28 cellular contexts compared by ENCODE assay signal in the genomic region with DNA sequence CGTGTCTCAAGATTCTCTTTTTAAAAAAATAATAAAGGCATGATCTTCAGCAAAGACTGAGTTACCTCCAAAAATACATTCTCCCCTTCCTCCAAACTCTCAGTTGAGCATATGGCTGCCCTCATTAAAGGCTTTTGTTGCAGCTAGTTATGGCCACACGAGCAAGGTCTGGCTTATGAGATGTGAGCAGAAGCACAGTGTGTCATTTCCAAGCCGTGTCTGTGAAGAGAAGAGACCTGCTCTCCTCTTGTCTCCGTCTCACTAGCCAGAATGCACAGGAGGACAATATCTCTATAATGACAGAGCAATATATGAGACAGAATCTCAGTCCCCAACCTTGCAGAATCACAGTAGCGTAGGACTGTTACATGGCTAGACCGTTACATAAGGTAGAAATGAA.
DNase-seq lines count a peak whose midpoint lies in the region; ATAC-seq, FAIRE-seq and TF ChIP-seq lines count a peak whose summit lies in the region.
"Had no signal": no experiment of that assay in that cellular context is flagged by ENCODE, and none has a peak within 500 bp of the region (broad histone marks: within the 10 kb centered on the region; RNA-seq: fewer than 3 reads in every experiment).

No MANE protein-coding gene starts in this region.

- no peak overlapping the region for H3K18ac ChIP-seq in H1 (ENCODE audit: extremely low read depth, low read length)

- H3K36me3 Mint-ChIP-seq in activated naive CD8-positive, alpha-beta T cell treated with anti-CD3 and anti-CD28 coated beads, Interleukin-2, amount 50 U/mL, for 24 hours (ENCODE audit: low read depth): no peaks in the 10 kb centered on the region

- H4K8ac ChIP-seq in H1 (ENCODE audit: extremely low read depth, insufficient read depth, low read length): no peak overlapping the region

- H3K9ac ChIP-seq in H1 (replicated peaks in 1 of 4; ENCODE audit: extremely low read depth in 1 of 4, low read depth in 3 of 4, low read length in 3 of 4): no peak overlapping the region
- H3K9ac ChIP-seq: BLaER1 treated with 17β-estradiol and CSF1 and Interleukin-3, amounts not matched to agents 10 nM and 100 nM had no signal

- no peak overlapping the region for H3K56ac ChIP-seq in H1 (replicated peaks; ENCODE audit: insufficient read length, low read depth, low read length)

- H3K4me1 Mint-ChIP-seq in activated naive CD8-positive, alpha-beta T cell treated with anti-CD3 and anti-CD28 coated beads, Interleukin-2, amount 50 U/mL, for 24 hours: no peaks in the 10 kb centered on the region

- DNase-seq in DMS 273 (lab: John Stamatoyannopoulos, UW; ENCODE audit: unreplicated experiment) (peak; percentile 56), GM12892 (ENCODE audit: insufficient read length) (no peak), NCI-H82 treated with DMSO at 0.1 percent for 48 hours (lab: John Stamatoyannopoulos, UW; ENCODE audit: unreplicated experiment) (peak; percentile 52), H1 (ENCODE audit: low read depth in 1 of 2, low spot score in 2 of 2) (no peak), germinal center (ENCODE audit: low spot score) (no peak), GM19239 (ENCODE audit: insufficient read length, low spot score) (no peak)
- DNase-seq in activated naive CD8-positive, alpha-beta T cell treated with anti-CD3 and anti-CD28 coated beads, Interleukin-2, amount 50 U/mL, for 24 hours: no peak
- DNase-seq: AML-193; CD4-positive, alpha-beta T cell; GDM1; GOT3; HCEC 1CT; Karpas-422; NCI-H1092; NCI-H1417 treated with DMSO at 0.1 percent for 48 hours; NCI-H2029; NCI-H226; NCI-H510A; NCI-H774; PC-9; SJCRH30 had no signal

- H2BK120ac ChIP-seq in H1 (replicated peaks; ENCODE audit: low read depth, low read length): no peak overlapping the region

- no peaks in the 10 kb centered on the region for H3K79me1 ChIP-seq in H1 (ENCODE audit: low read depth, low read length)

- H3K23me2 ChIP-seq in H1 (ENCODE audit: low read depth, low read length): 0 out of 2 replicates have a peak, but pooled peaks cover 2% of the 10 kb centered on the region

- TF ChIP-seq CTCF in H1 (IDR thresholded peaks at IDR 0.05; ENCODE audit: control extremely low read depth in 1 of 3, insufficient read depth in 1 of 3, low read depth in 1 of 3, low read length in 3 of 3): no peak

- no peaks in the 10 kb centered on the region for H3K36me3 ChIP-seq in H1 (ENCODE audit: control insufficient read depth in 2 of 4, insufficient read depth in 4 of 4, low read length in 3 of 4)
- H3K36me3 ChIP-seq: BLaER1 treated with 17β-estradiol and CSF1 and Interleukin-3, amounts not matched to agents 10 nM and 100 nM; SJCRH30 had no signal

- TF ChIP-seq RAD21 in H1 (IDR thresholded peaks at IDR 0.05 in 1 of 2, conservative IDR thresholded peaks at IDR 0.05 in 1 of 2; ENCODE audit: low read depth in 2 of 2, low read length in 2 of 2): no peak

- no peak overlapping the region for H4K91ac ChIP-seq in H1 (replicated peaks; ENCODE audit: insufficient read length, low read length)

- no peak overlapping the region for H2AK5ac ChIP-seq in H1 (ENCODE audit: low read depth, low read length)

- H3K4me3 Mint-ChIP-seq in activated naive CD8-positive, alpha-beta T cell treated with anti-CD3 and anti-CD28 coated beads, Interleukin-2, amount 50 U/mL, for 24 hours: no peak overlapping the region
- H3K4me3 Mint-ChIP-seq: CD4-positive, alpha-beta T cell had no signal

- H3K4ac ChIP-seq in H1 (replicated peaks; ENCODE audit: insufficient read length, low read depth, low read length): no peak overlapping the region

- H3K27me3 ChIP-seq in H1 (replicated peaks in 1 of 4; ENCODE audit: control insufficient read depth in 3 of 4, extremely low read depth in 1 of 4, insufficient read depth in 3 of 4, low read length in 3 of 4): no peaks in the 10 kb centered on the region
- H3K27me3 ChIP-seq: BLaER1 treated with 17β-estradiol and CSF1 and Interleukin-3, amounts not matched to agents 10 nM and 100 nM; SJCRH30 had no signal

- H2AFZ ChIP-seq in H1 (ENCODE audit: low read length): no peak overlapping the region
- H2AFZ ChIP-seq: PC-9 had no signal

- H2BK15ac ChIP-seq in H1 (ENCODE audit: low read length): no peak overlapping the region

- no peak overlapping the region for H3K23ac ChIP-seq in H1 (ENCODE audit: insufficient read length)

- TF ChIP-seq POLR2A in GM12892 (IDR thresholded peaks at IDR 0.05; ENCODE audit: low read depth, low read length): no peak
- no peak for TF ChIP-seq POLR2A in H1 (IDR thresholded peaks at IDR 0.05; ENCODE audit: control extremely low read depth in 1 of 2, low read depth in 2 of 2, low read length in 2 of 2)

- H3K9me3 ChIP-seq in H1 (ENCODE audit: insufficient read depth in 2 of 2, low read depth in 1 of 2, low read length in 1 of 2): no peaks in the 10 kb centered on the region
- H3K9me3 ChIP-seq: A549, SJCRH30 had no signal

- FAIRE-seq in GM12892 (lab: Jason Lieb, UNC): peak; percentile 83
- FAIRE-seq in H1 (lab: Jason Lieb, UNC): no peak
- FAIRE-seq in GM19239 (lab: Jason Lieb, UNC): no peak
- FAIRE-seq: A549, GM12878 had no signal

- H4K5ac ChIP-seq in H1 (ENCODE audit: insufficient read length, low read depth, low read length): no peak overlapping the region

- no peak overlapping the region for H3K4me3 ChIP-seq in H1 (ENCODE audit: extremely low read depth in 1 of 4, insufficient read depth in 2 of 4, low read depth in 3 of 4, low read length in 4 of 4)
- H3K4me3 ChIP-seq: A549; BLaER1 treated with 17β-estradiol and CSF1 and Interleukin-3, amounts not matched to agents 10 nM and 100 nM; GM12878; PC-9; SJCRH30 had no signal

- peaks cover 0 to 8% (median 4%) of the 10 kb centered on the region in 4 experiments; a peak in 4 of 7 replicates for H3K4me1 ChIP-seq in H1 (replicated peaks in 1 of 4; ENCODE audit: control insufficient read depth in 3 of 4, insufficient read depth in 4 of 4, low read length in 3 of 4)

- no peak overlapping the region for H2BK12ac ChIP-seq in H1 (ENCODE audit: low read depth, low read length)

- H4K20me1 ChIP-seq in H1 (replicated peaks in 1 of 2; ENCODE audit: control insufficient read depth in 1 of 2, insufficient read depth in 2 of 2, low read length in 2 of 2): peaks cover 0 to 3% of the 10 kb centered on the region in 2 experiments
- H4K20me1 ChIP-seq: BLaER1 treated with 17β-estradiol and CSF1 and Interleukin-3, amounts not matched to agents 10 nM and 100 nM had no signal

- POLR2A ChIA-PET in H1 (lab: Charles Lee; ENCODE audit: partially characterized antibody): no interaction called here

- H3K4me2 ChIP-seq in H1 (ENCODE audit: insufficient read depth in 1 of 2, low read depth in 2 of 2, low read length in 2 of 2): no peak overlapping the region
- H3K4me2 ChIP-seq: A549; BLaER1 treated with 17β-estradiol and CSF1 and Interleukin-3, amounts not matched to agents 10 nM and 100 nM; PC-9 had no signal

- no peak overlapping the region for H2BK5ac ChIP-seq in H1 (ENCODE audit: low read depth, low read length)

- CTCF ChIA-PET in H1 (lab: Charles Lee; ENCODE audit: partially characterized antibody): no interaction called here

- H3K14ac ChIP-seq in H1 (ENCODE audit: insufficient read length): no peak overlapping the region

- H2BK20ac ChIP-seq in H1 (ENCODE audit: low read length): no peak overlapping the region

- 0 out of 2 replicates have a peak overlapping the region, but pooled peaks have one; percentile 5 for H3K27ac ChIP-seq in H1 (ENCODE audit: low read depth, low read length)
- H3K27ac ChIP-seq: A549; BLaER1 treated with 17β-estradiol and CSF1 and Interleukin-3, amounts not matched to agents 10 nM and 100 nM; HL-60; PC-9; SJCRH30 had no signal

- H3K79me2 ChIP-seq in H1 (ENCODE audit: control insufficient read depth in 1 of 2, insufficient read depth in 2 of 2, low read length in 2 of 2): peaks cover 0 to 61% of the 10 kb centered on the region in 2 experiments; a peak in 3 of 4 replicates

- H3K27ac Mint-ChIP-seq in activated naive CD8-positive, alpha-beta T cell treated with anti-CD3 and anti-CD28 coated beads, Interleukin-2, amount 50 U/mL, for 24 hours: no peak overlapping the region
- H3K27ac Mint-ChIP-seq: CD4-positive, alpha-beta T cell had no signal

- TF ChIP-seq EP300 in H1 (IDR thresholded peaks at IDR 0.05; ENCODE audit: borderline replicate concordance in 1 of 2, low read depth in 2 of 2, low read length in 2 of 2): no peak

- no peaks in the 10 kb centered on the region for H3K27me3 Mint-ChIP-seq in activated naive CD8-positive, alpha-beta T cell treated with anti-CD3 and anti-CD28 coated beads, Interleukin-2, amount 50 U/mL, for 24 hours
- H3K27me3 Mint-ChIP-seq: CD4-positive, alpha-beta T cell had no signal

- no peak for ATAC-seq in HG03457 (IDR thresholded peaks at IDR 0.05; ENCODE audit: unreplicated experiment)
- ATAC-seq in activated naive CD8-positive, alpha-beta T cell treated with anti-CD3 and anti-CD28 coated beads, Interleukin-2, amount 50 U/mL, for 24 hours: no peak
- ATAC-seq: A549, GM12878, Right ventricle myocardium inferior, SK-N-SH treated with all-trans-retinoic acid at 6 μM for 48 hours had no signal

- H3K9me3 Mint-ChIP-seq in activated naive CD8-positive, alpha-beta T cell treated with anti-CD3 and anti-CD28 coated beads, Interleukin-2, amount 50 U/mL, for 24 hours: peaks cover 4% of the 10 kb centered on the region

- WGBS in H1 (ENCODE audit: extremely low coverage in 1 of 2, insufficient coverage in 1 of 2, insufficient read length in 1 of 2, insufficient replicate concordance in 2 of 2, low coverage in 1 of 2, low lambda C conversion rate in 2 of 2, missing lambda C conversion rate in 1 of 2), 2 experiments: 86% methylated on average over 6 of the region's 6 CpGs; no CpG with 5 or more reads in 1 of the 2 experiments

TF ChIP-seq in H1, 55 proteins besides CTCF, POLR2A, EP300 and RAD21 (continues in another document):
- no peak for TF ChIP-seq CREB1 (IDR thresholded peaks at IDR 0.05)
- TF ChIP-seq BCL11A (IDR thresholded peaks at IDR 0.05; ENCODE audit: low read depth in 2 of 2, low read length in 2 of 2): no peak
- TF ChIP-seq SIN3A (conservative IDR thresholded peaks at IDR 0.05 in 1 of 2, IDR thresholded peaks at IDR 0.05 in 1 of 2; ENCODE audit: low read depth in 1 of 2, low read length in 2 of 2): no peak
- TF ChIP-seq ZNF274 (IDR thresholded peaks at IDR 0.05; ENCODE audit: borderline replicate concordance, extremely low read depth, low read length): no peak
- TF ChIP-seq, protein P1, sequence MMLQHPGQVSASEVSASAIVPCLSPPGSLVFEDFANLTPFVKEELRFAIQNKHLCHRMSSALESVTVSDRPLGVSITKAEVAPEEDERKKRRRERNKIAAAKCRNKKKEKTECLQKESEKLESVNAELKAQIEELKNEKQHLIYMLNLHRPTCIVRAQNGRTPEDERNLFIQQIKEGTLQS (IDR thresholded peaks at IDR 0.05; ENCODE audit: insufficient read depth, low read depth, low read length): no peak
- TF ChIP-seq CBX5 (IDR thresholded peaks at IDR 0.05; ENCODE audit: low read depth, low read length): no peak
- no peak for TF ChIP-seq SP2 (IDR thresholded peaks at IDR 0.05; ENCODE audit: low read length)
- TF ChIP-seq NANOG (IDR thresholded peaks at IDR 0.05; ENCODE audit: insufficient read depth, low read depth, low read length, poor library complexity, severe bottlenecking): no peak

Comparison
In these comparisons a context has a peak if more than half of its experiments do, and no peak if none do; other contexts are left out.
1. DNase-seq: peak in DMS 273 (single experiment) and NCI-H82 treated with DMSO at 0.1 percent for 48 hours (single experiment); none in GM12892 (single experiment), H1 (0 of 2), germinal center (single experiment), GM19239 (single experiment) and activated naive CD8-positive, alpha-beta T cell treated with anti-CD3 and anti-CD28 coated beads, Interleukin-2, amount 50 U/mL, for 24 hours (single experiment).